28 cellular contexts compared by ENCODE assay signal in the genomic region with DNA sequence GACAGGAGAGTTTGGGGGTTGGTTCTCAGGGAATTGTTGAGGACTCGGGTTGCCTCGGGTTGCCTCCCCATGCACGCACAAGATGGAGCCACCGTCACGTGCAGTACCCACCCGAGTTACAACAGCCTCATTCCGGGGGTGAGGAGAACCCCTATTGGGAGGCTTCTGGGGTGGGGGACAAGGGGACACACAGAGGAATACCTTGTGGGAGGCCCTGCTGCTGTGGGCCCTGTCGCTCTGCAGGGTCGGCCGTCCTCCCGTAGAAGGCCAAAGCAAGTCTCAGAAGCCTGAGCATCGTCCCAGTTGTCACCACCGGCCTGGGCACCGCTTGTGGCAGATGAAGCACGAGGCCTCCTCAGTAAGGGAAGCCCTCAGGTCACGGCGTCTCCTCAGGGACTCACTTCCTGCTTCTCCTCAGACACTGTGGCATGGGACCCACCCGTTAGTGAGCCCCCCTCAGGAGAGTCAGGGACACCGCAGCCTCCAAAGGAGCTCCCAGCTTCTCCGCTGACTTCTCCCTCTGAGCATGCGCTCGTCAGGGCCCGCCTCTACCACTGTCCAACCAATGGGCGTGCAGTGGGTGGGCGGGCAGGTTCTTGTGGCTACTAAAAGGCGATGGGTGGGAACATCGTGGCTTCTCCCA. TPM values are rescaled to one million over a fixed set of nuclear protein-coding genes. Genes with fewer than 3 reads are reported as not detected.
"Had no signal": no experiment of that assay in that cellular context is flagged by ENCODE, and none has a peak within 500 bp of the region (broad histone marks: within the 10 kb centered on the region; RNA-seq: fewer than 3 reads in every experiment).

A gene with protein sequence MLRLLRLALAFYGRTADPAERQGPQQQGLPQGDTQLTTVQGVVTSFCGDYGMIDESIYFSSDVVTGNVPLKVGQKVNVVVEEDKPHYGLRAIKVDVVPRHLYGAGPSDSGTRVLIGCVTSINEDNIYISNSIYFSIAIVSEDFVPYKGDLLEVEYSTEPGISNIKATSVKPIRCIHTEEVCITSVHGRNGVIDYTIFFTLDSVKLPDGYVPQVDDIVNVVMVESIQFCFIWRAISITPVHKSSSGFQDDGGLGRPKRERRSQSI (minus strand): TSS at position 522 of the 643 bp plus-strand sequence. CDS start 227 bp downstream, at position 295.

- H3K36me3 ChIP-seq: gastroesophageal sphincter, heart right ventricle, prostate gland, tibial nerve, uterus had no signal

- H3K27ac ChIP-seq: gastroesophageal sphincter, heart right ventricle, prostate gland, skin epidermis, tibial nerve, uterus had no signal

- H3K4me1 ChIP-seq: gastroesophageal sphincter, heart right ventricle, prostate gland, tibial nerve, uterus had no signal

- H3K36me3 Mint-ChIP-seq: activated CD4-positive, alpha-beta memory T cell treated with anti-CD3 and anti-CD28 coated beads for 36 hours; activated CD8-positive, alpha-beta memory T cell treated with anti-CD3 and anti-CD28 coated beads, Interleukin-2, amount 10 ng/mL, durations not matched to agents 7 days and 5 days had no signal

- H3K27me3 ChIP-seq: gastroesophageal sphincter, tibial nerve, uterus had no signal

- H3K4me3 Mint-ChIP-seq: activated CD4-positive, alpha-beta memory T cell treated with anti-CD3 and anti-CD28 coated beads for 36 hours; activated CD8-positive, alpha-beta memory T cell treated with anti-CD3 and anti-CD28 coated beads, Interleukin-2, amount 10 ng/mL, durations not matched to agents 7 days and 5 days; activated T-cell treated with anti-CD3 and anti-CD28 coated beads, Interleukin-2, amount 50 U/mL, for 4 hours; effector memory CD8-positive, alpha-beta T cell had no signal

- H3K4me3 ChIP-seq: gastroesophageal sphincter, heart right ventricle, lung, prostate gland, skin epidermis, tibial nerve, uterus had no signal

- ATAC-seq: activated CD8-positive, alpha-beta memory T cell treated with anti-CD3 and anti-CD28 coated beads, Interleukin-2, amount 10 ng/mL, durations not matched to agents 7 days and 5 days; activated T-cell treated with anti-CD3 and anti-CD28 coated beads, Interleukin-2, amount 50 U/mL, for 4 hours; effector memory CD8-positive, alpha-beta T cell; gastroesophageal sphincter; heart right ventricle; right cardiac atrium had no signal

- FAIRE-seq: astrocyte, bronchial epithelial cell had no signal

- H3K9me3 Mint-ChIP-seq: activated CD4-positive, alpha-beta memory T cell treated with anti-CD3 and anti-CD28 coated beads for 36 hours; activated T-cell treated with anti-CD3 and anti-CD28 coated beads, Interleukin-2, amount 50 U/mL, for 4 hours; effector memory CD8-positive, alpha-beta T cell had no signal

- H3K27ac Mint-ChIP-seq: activated CD4-positive, alpha-beta memory T cell treated with anti-CD3 and anti-CD28 coated beads for 36 hours; activated CD8-positive, alpha-beta memory T cell treated with anti-CD3 and anti-CD28 coated beads, Interleukin-2, amount 10 ng/mL, durations not matched to agents 7 days and 5 days; effector memory CD8-positive, alpha-beta T cell had no signal

- H3K9me3 ChIP-seq: heart right ventricle, prostate gland, uterus had no signal

- DNase-seq: activated CD4-positive, alpha-beta memory T cell treated with anti-CD3 and anti-CD28 coated beads for 36 hours; activated CD8-positive, alpha-beta memory T cell treated with anti-CD3 and anti-CD28 coated beads, Interleukin-2, amount 10 ng/mL, durations not matched to agents 7 days and 5 days; activated effector memory CD4-positive, alpha-beta T cell treated with Interleukin-2 at 50 U/mL for 16 hours; activated naive CD4-positive, alpha-beta T cell treated with anti-CD3 and anti-CD28 coated beads, Interleukin-2, amount 50 U/mL, for 16 hours; activated T-cell treated with anti-CD3 and anti-CD28 coated beads, Interleukin-2, amount 50 U/mL, for 4 hours; dermis blood vessel endothelial cell; effector memory CD8-positive, alpha-beta T cell; heart right ventricle; islet precursor cell; midbrain; right cardiac atrium; stimulated activated CD4-positive, alpha-beta T cell treated with anti-CD3 and anti-CD28 coated beads, Interleukin-15, amount 100 ng/mL, for 24 hours; stimulated activated CD4-positive, alpha-beta T cell treated with anti-CD3 and anti-CD28 coated beads, Interleukin-4, amount 100 ng/mL, for 1 hour; stimulated activated naive CD4-positive, alpha-beta T cell; uterus had no signal

RNA-seq across cellular contexts. Expression of the gene that starts here (rescaled TPM):
- total RNA-seq: activated CD4-positive, alpha-beta memory T cell treated with anti-CD3 and anti-CD28 coated beads for 36 hours; activated CD8-positive, alpha-beta memory T cell treated with anti-CD3 and anti-CD28 coated beads, Interleukin-2, amount 10 ng/mL, durations not matched to agents 7 days and 5 days; activated T-cell treated with anti-CD3 and anti-CD28 coated beads, Interleukin-2, amount 50 U/mL, for 4 hours; astrocyte; bronchial epithelial cell; cerebellum; dermis blood vessel endothelial cell; epithelial cell of proximal tubule; gastroesophageal sphincter; heart right ventricle; lung; myocyte; omental fat pad; right cardiac atrium; subcutaneous adipose tissue; tibial nerve; uterus had no signal
- polyA plus RNA-seq: adipose tissue, heart right ventricle, lung, right cardiac atrium had no signal
